19 cellular contexts compared by ENCODE assay signal in genomic region chr2:140376686-140377085, GRCh38.
"Had no signal": no experiment of that assay in that cellular context is flagged by ENCODE, and none has a peak within 500 bp of the region (broad histone marks: within the 10 kb centered on the region; RNA-seq: fewer than 3 reads in every experiment).

No MANE protein-coding gene starts in this region.

- H3K9me3 ChIP-seq: gastrocnemius medialis, heart left ventricle, tibial nerve, vagina had no signal

- H3K4me3 Mint-ChIP-seq: activated CD8-positive, alpha-beta T cell treated with anti-CD3 and anti-CD28 coated beads for 36 hours; activated naive CD4-positive, alpha-beta T cell treated with anti-CD3 and anti-CD28 coated beads, Interleukin-2, amount 50 U/mL, for 24 hours; activated T-cell treated with anti-CD3 and anti-CD28 coated beads, Interleukin-2, amount 50 U/mL, for 4 hours; dendritic cell treated with granulocyte-macrophage colony-stimulating factor and Interleukin-4, amounts not matched to agents 40 ng/mL and 50 ng/mL, for 4 days; effector memory CD8-positive, alpha-beta T cell had no signal

- ATAC-seq: activated CD8-positive, alpha-beta T cell treated with anti-CD3 and anti-CD28 coated beads for 36 hours; activated T-cell treated with anti-CD3 and anti-CD28 coated beads, Interleukin-2, amount 50 U/mL, for 4 hours; effector memory CD8-positive, alpha-beta T cell; gastrocnemius medialis; heart left ventricle; left lobe of liver had no signal

- H3K27me3 Mint-ChIP-seq: activated CD8-positive, alpha-beta T cell treated with anti-CD3 and anti-CD28 coated beads for 36 hours; activated naive CD4-positive, alpha-beta T cell treated with anti-CD3 and anti-CD28 coated beads, Interleukin-2, amount 50 U/mL, for 24 hours; dendritic cell treated with granulocyte-macrophage colony-stimulating factor and Interleukin-4, amounts not matched to agents 40 ng/mL and 50 ng/mL, for 4 days; effector memory CD8-positive, alpha-beta T cell had no signal

- H3K27me3 ChIP-seq: brain microvascular endothelial cell, gastrocnemius medialis, heart left ventricle, tibial nerve, vagina had no signal

- H3K27ac ChIP-seq: brain microvascular endothelial cell, epithelial cell of prostate, gastrocnemius medialis, heart left ventricle, tibial nerve, vagina, VCaP had no signal

- H3K27ac Mint-ChIP-seq: activated CD8-positive, alpha-beta T cell treated with anti-CD3 and anti-CD28 coated beads for 36 hours; activated naive CD4-positive, alpha-beta T cell treated with anti-CD3 and anti-CD28 coated beads, Interleukin-2, amount 50 U/mL, for 24 hours; dendritic cell treated with granulocyte-macrophage colony-stimulating factor and Interleukin-4, amounts not matched to agents 40 ng/mL and 50 ng/mL, for 4 days; effector memory CD8-positive, alpha-beta T cell had no signal

- H3K9me3 Mint-ChIP-seq: dendritic cell treated with granulocyte-macrophage colony-stimulating factor and Interleukin-4, amounts not matched to agents 40 ng/mL and 50 ng/mL, for 4 days had no signal

- H3K4me1 Mint-ChIP-seq: activated naive CD4-positive, alpha-beta T cell treated with anti-CD3 and anti-CD28 coated beads, Interleukin-2, amount 50 U/mL, for 24 hours had no signal

- H3K4me3 ChIP-seq: gastrocnemius medialis, heart left ventricle, tibial nerve, vagina had no signal

- H3K36me3 ChIP-seq: brain microvascular endothelial cell, gastrocnemius medialis, heart left ventricle, tibial nerve, vagina had no signal

- DNase-seq: activated CD8-positive, alpha-beta T cell treated with anti-CD3 and anti-CD28 coated beads for 36 hours; activated effector memory CD4-positive, alpha-beta T cell treated with anti-CD3 and anti-CD28 coated beads, Interleukin-2, amount 50 U/mL, for 16 hours; activated T-cell treated with anti-CD3 and anti-CD28 coated beads, Interleukin-2, amount 50 U/mL, for 4 hours; brain microvascular endothelial cell; effector memory CD8-positive, alpha-beta T cell; gastrocnemius medialis; heart left ventricle; retina; stimulated activated CD4-positive, alpha-beta T cell treated with anti-CD3 and anti-CD28 coated beads, Interleukin-4, amount 100 ng/mL, for 24 hours; stimulated activated CD8-positive, alpha-beta memory T cell treated with anti-CD3 and anti-CD28 coated beads, Interleukin-4, amount 100 ng/mL, for 48 hours; stimulated activated naive CD4-positive, alpha-beta T cell treated with Interleukin-2 at 50 U/mL for 16 hours; substantia nigra had no signal

- H3K4me1 ChIP-seq: gastrocnemius medialis, heart left ventricle, tibial nerve, vagina had no signal

- H3K36me3 Mint-ChIP-seq: activated naive CD4-positive, alpha-beta T cell treated with anti-CD3 and anti-CD28 coated beads, Interleukin-2, amount 50 U/mL, for 24 hours had no signal
